ENCODE assay signal across 16 cellular contexts in the genomic region with DNA sequence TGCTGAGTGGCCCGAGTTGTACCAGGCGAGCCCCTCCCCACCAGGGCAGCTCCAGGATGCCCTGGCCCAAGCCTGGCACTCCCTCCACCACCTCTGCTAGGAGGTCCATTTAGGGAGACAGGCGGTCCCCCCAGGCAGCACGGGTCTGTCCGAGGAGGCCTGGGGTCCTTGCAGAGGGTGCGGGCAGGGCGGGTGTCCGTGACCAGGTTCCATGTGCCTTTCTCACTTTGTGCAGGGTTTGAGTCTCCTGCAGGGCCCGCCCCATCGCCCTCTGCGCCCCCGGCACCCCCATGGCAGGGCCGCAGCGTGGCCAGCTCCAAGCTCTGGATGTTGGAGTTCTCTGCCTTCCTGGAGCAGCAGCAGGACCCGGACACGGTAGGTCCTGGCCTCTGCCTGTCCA. TPM values are rescaled to one million over a fixed set of nuclear protein-coding genes. Genes with fewer than 3 reads are reported as not detected.
DNase-seq lines count a peak whose midpoint lies in the region; ATAC-seq and TF ChIP-seq lines count a peak whose summit lies in the region.
"Had no signal": no experiment of that assay in that cellular context is flagged by ENCODE, and none has a peak within 500 bp of the region (broad histone marks: within the 10 kb centered on the region; RNA-seq: fewer than 3 reads in every experiment).

No MANE protein-coding gene starts in this region.

- no peak for TF ChIP-seq CTCF in RWPE2 (IDR thresholded peaks at IDR 0.05; ENCODE audit: poor library complexity, severe bottlenecking)
- no peak for TF ChIP-seq CTCF in endothelial cell (IDR thresholded peaks at IDR 0.05; ENCODE audit: unreplicated experiment)
- no peak for TF ChIP-seq CTCF in upper lobe of right lung (IDR thresholded peaks at IDR 0.05)

- no peak overlapping the region for H2BK15ac ChIP-seq in neuronal stem cell (ENCODE audit: low read length)

- CTCF ChIA-PET in activated naive CD4-positive, alpha-beta T cell treated with anti-CD3 and anti-CD28 coated beads for 36 hours (lab: Charles Lee), result no interaction called here

- H4K91ac ChIP-seq in neuronal stem cell (ENCODE audit: low read depth, low read length, poor library complexity), result no peak overlapping the region

- H2BK120ac ChIP-seq in neuronal stem cell (ENCODE audit: low read depth, low read length), result peak overlapping the region; percentile 72

- no peak overlapping the region for H3K9ac ChIP-seq in neuronal stem cell (ENCODE audit: low read depth, low read length, poor library complexity)

- H3K27me3 ChIP-seq in RWPE2 (ENCODE audit: insufficient read depth, poor library complexity, severe bottlenecking) (no peaks in the 10 kb centered on the region), neuronal stem cell (ENCODE audit: control insufficient read depth in 3 of 3, insufficient read depth in 3 of 3, low read depth in 1 of 3, low read length in 3 of 3) (no peaks in the 10 kb centered on the region), upper lobe of right lung (no peaks in the 10 kb centered on the region)
- H3K27me3 ChIP-seq: BE2C had no signal

- H3K4ac ChIP-seq in neuronal stem cell (ENCODE audit: low read length), result no peak overlapping the region

- no CpG with 5 or more reads among the region's 16 CpGs for WGBS in neuronal stem cell (ENCODE audit: extremely low coverage in 2 of 2, insufficient read length in 2 of 2, insufficient replicate concordance in 1 of 2), 2 donors

- H3K4me2 ChIP-seq in neuronal stem cell (ENCODE audit: insufficient read depth, low read length, poor library complexity, severe bottlenecking), result no peak overlapping the region
- H3K4me2 ChIP-seq: A549, GM23338 had no signal

- H3K23ac ChIP-seq in neuronal stem cell (ENCODE audit: low read depth, low read length, poor library complexity), result no peak overlapping the region

- H3K27me3 Mint-ChIP-seq in endothelial cell (ENCODE audit: unreplicated experiment), result peaks cover 10% of the 10 kb centered on the region
- no peaks in the 10 kb centered on the region for H3K27me3 Mint-ChIP-seq in activated naive CD4-positive, alpha-beta T cell treated with anti-CD3 and anti-CD28 coated beads for 36 hours (ENCODE audit: low read depth)

- peak overlapping the region; percentile 20 for H2BK5ac ChIP-seq in neuronal stem cell (ENCODE audit: low read length)

- H3K4me3 ChIP-seq in RWPE2 (ENCODE audit: severe bottlenecking), result no peak overlapping the region
- H3K4me3 ChIP-seq in neuronal stem cell (ENCODE audit: low read length in 2 of 2), result no peak overlapping the region
- H3K4me3 ChIP-seq in upper lobe of right lung, result no peak overlapping the region
- H3K4me3 ChIP-seq: A549, GM23338 had no signal

- no peaks in the 10 kb centered on the region for H3K9me3 Mint-ChIP-seq in endothelial cell (ENCODE audit: unreplicated experiment)
- no peaks in the 10 kb centered on the region for H3K9me3 Mint-ChIP-seq in activated naive CD4-positive, alpha-beta T cell treated with anti-CD3 and anti-CD28 coated beads for 36 hours
- H3K9me3 Mint-ChIP-seq: CD4-positive, alpha-beta memory T cell; GM23338 had no signal

- peaks cover 54% of the 10 kb centered on the region for H3K36me3 ChIP-seq in RWPE2 (ENCODE audit: low read depth)
- H3K36me3 ChIP-seq in neuronal stem cell (replicated peaks in 1 of 2; ENCODE audit: control insufficient read depth in 2 of 2, insufficient read depth in 2 of 2, low read length in 2 of 2), result peaks cover 14 to 76% of the 10 kb centered on the region in 2 donors
- peaks cover 8% of the 10 kb centered on the region for H3K36me3 ChIP-seq in upper lobe of right lung
- H3K36me3 ChIP-seq: BE2C had no signal

- H3K4me3 Mint-ChIP-seq in endothelial cell (ENCODE audit: unreplicated experiment), result peak overlapping the region; percentile 77
- no peak overlapping the region for H3K4me3 Mint-ChIP-seq in activated naive CD4-positive, alpha-beta T cell treated with anti-CD3 and anti-CD28 coated beads for 36 hours
- H3K4me3 Mint-ChIP-seq: CD4-positive, alpha-beta memory T cell; GM23338 had no signal

- peaks cover 46% of the 10 kb centered on the region for H3K36me3 Mint-ChIP-seq in endothelial cell (ENCODE audit: low read depth, unreplicated experiment)
- H3K36me3 Mint-ChIP-seq in activated naive CD4-positive, alpha-beta T cell treated with anti-CD3 and anti-CD28 coated beads for 36 hours (ENCODE audit: low read depth), result no peaks in the 10 kb centered on the region
- H3K36me3 Mint-ChIP-seq: CD4-positive, alpha-beta memory T cell had no signal

- intact Hi-C loops in upper lobe of right lung (cut with DNase I), result no loop called here
- intact Hi-C loops in activated naive CD4-positive, alpha-beta T cell treated with anti-CD3 and anti-CD28 coated beads for 36 hours (cut with micrococcal nuclease), result no loop called here

- DNase-seq in RWPE2 (ENCODE audit: low spot score) (peak; percentile 67), endothelial cell (ENCODE audit: low spot score) (no peak), neuronal stem cell (ENCODE audit: low spot score) (no peak), upper lobe of right lung (no peak), EL (no peak)
- no peak for DNase-seq in activated naive CD4-positive, alpha-beta T cell treated with anti-CD3 and anti-CD28 coated beads for 36 hours
- DNase-seq: BE2C; CD4-positive, alpha-beta memory T cell; COR-L47; DMS153; DMS79 treated with DMSO at 0.1 percent for 48 hours; GDM1; H7 had no signal

- no peak overlapping the region for H3K27ac ChIP-seq in RWPE2 (ENCODE audit: poor library complexity, severe bottlenecking)
- no peak overlapping the region for H3K27ac ChIP-seq in neuronal stem cell (replicated peaks; ENCODE audit: low read length)
- no peak overlapping the region for H3K27ac ChIP-seq in upper lobe of right lung
- H3K27ac ChIP-seq: A549, C4-2B had no signal

- peak overlapping the region; percentile 16 for H3K18ac ChIP-seq in neuronal stem cell (ENCODE audit: low read length)

- H3K4me1 Mint-ChIP-seq in endothelial cell (ENCODE audit: unreplicated experiment), result peaks cover 26% of the 10 kb centered on the region
- H3K4me1 Mint-ChIP-seq in activated naive CD4-positive, alpha-beta T cell treated with anti-CD3 and anti-CD28 coated beads for 36 hours (ENCODE audit: low read depth), result no peaks in the 10 kb centered on the region
- H3K4me1 Mint-ChIP-seq: CD4-positive, alpha-beta memory T cell had no signal

- H3K9me3 ChIP-seq in RWPE2 (ENCODE audit: severe bottlenecking) (no peaks in the 10 kb centered on the region), neuronal stem cell (replicated peaks in 1 of 2; ENCODE audit: control insufficient read depth in 2 of 2, insufficient read depth in 1 of 2, low read depth in 1 of 2, low read length in 2 of 2) (no peaks in the 10 kb centered on the region), upper lobe of right lung (no peaks in the 10 kb centered on the region)
- H3K9me3 ChIP-seq: A549, BE2C had no signal

- H3K27ac Mint-ChIP-seq in endothelial cell (ENCODE audit: unreplicated experiment), result peak overlapping the region; percentile 93
- H3K27ac Mint-ChIP-seq in activated naive CD4-positive, alpha-beta T cell treated with anti-CD3 and anti-CD28 coated beads for 36 hours, result no peak overlapping the region
- H3K27ac Mint-ChIP-seq: CD4-positive, alpha-beta memory T cell; GM23338 had no signal

- H4K8ac ChIP-seq in neuronal stem cell (ENCODE audit: low read depth, low read length), result no peak overlapping the region

- H2BK12ac ChIP-seq in neuronal stem cell (ENCODE audit: low read length), result no peak overlapping the region

- no peak overlapping the region for H2AFZ ChIP-seq in neuronal stem cell (ENCODE audit: low read length)
- H2AFZ ChIP-seq: GM23338 had no signal

- H3K4me1 ChIP-seq in RWPE2 (ENCODE audit: insufficient read depth, poor library complexity, severe bottlenecking) (no peaks in the 10 kb centered on the region), neuronal stem cell (ENCODE audit: control insufficient read depth in 2 of 2, insufficient read depth in 1 of 2, low read depth in 1 of 2, low read length in 2 of 2) (no peaks in the 10 kb centered on the region), upper lobe of right lung (no peaks in the 10 kb centered on the region)
- H3K4me1 ChIP-seq: A549, BE2C had no signal

- H3K14ac ChIP-seq in neuronal stem cell (ENCODE audit: low read length), result no peak overlapping the region

- ATAC-seq in RWPE2 (ENCODE audit: low read depth) (no peak), upper lobe of right lung (peak; percentile 3)
- ATAC-seq: GM23338 had no signal

- no peak overlapping the region for H2AK5ac ChIP-seq in neuronal stem cell (ENCODE audit: low read depth, low read length)

- peaks cover 2% of the 10 kb centered on the region for H3K79me1 ChIP-seq in neuronal stem cell (ENCODE audit: low read depth, low read length)

RNA-seq across cellular contexts. Expression of a gene that starts 56.8 kb away (rescaled TPM):
- total RNA-seq in endothelial cell (ENCODE audit: unreplicated experiment) (116 TPM), upper lobe of right lung (81.2 TPM)
- 12.5 TPM for polyA plus RNA-seq in neuronal stem cell (2013, experiment 1 of 2)
- polyA plus RNA-seq in neuronal stem cell (2013, experiment 2 of 2), result 12.5 TPM
- under 1 TPM; 0.72 to 0.91 TPM for total RNA-seq in activated naive CD4-positive, alpha-beta T cell treated with anti-CD3 and anti-CD28 coated beads for 36 hours
- polyA plus RNA-seq: CD4-positive, alpha-beta memory T cell had no signal

Comparison
In these comparisons a context has a peak if more than half of its experiments do, and no peak if none do; other contexts are left out.
1. RNA of a gene that starts 56.8 kb away (total RNA-seq): 116 TPM in endothelial cell (single experiment) and 81.2 TPM in upper lobe of right lung (single experiment); 0.72 to 0.91 TPM in activated naive CD4-positive, alpha-beta T cell treated with anti-CD3 and anti-CD28 coated beads for 36 hours; every median in the first group is over 10 times any median in the second.